In the genomic region with DNA sequence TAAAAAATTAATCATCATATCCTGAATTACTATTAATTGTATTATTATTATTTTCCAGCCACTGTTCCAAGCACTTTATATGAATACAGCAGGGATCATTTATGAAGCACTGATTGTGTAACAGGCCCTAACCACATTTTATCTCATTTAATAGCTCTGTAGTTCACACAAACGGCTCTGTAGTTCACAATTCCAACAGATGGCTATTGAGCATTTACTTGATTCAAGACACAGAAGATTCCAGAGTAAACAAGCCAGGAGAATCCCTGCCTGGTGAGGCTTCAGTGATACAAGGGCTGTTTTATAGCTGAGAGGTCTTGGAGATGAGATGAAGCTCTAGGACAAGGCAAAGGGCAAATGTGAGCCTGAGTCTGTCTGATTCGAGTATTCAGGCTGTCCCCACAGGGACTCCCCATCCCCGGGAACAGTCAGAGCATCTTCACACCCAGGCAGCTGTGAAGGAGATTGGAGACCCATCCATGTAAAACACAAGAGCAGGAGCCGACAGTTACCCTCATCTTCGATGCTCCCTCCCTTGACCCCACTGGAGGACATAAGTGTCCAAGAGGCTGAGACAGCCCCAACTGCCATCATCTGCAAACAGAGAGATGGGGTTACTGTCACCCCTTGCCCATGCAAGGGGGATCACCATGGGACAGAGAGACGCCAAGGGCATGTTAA, we compare ENCODE assay signal across 11 cellular contexts.
"Had no signal": no experiment of that assay in that cellular context is flagged by ENCODE, and none has a peak within 500 bp of the region (broad histone marks: within the 10 kb centered on the region; RNA-seq: fewer than 3 reads in every experiment).

No MANE protein-coding gene starts in this region.

- DNase-seq: activated CD4-positive, alpha-beta T cell treated with anti-CD3 and anti-CD28 coated beads, Interleukin-2, amount 50 U/mL, for 1 hour; anterior cingulate cortex; effector memory CD4-positive, alpha-beta T cell; mesendoderm; nephron progenitor cell; pancreas had no signal

- H3K4me1 ChIP-seq: pancreas had no signal

- FAIRE-seq: colon, islet of Langerhans, pancreas had no signal

- H3K36me3 ChIP-seq: cardiac muscle cell, pancreas had no signal

- H3K4me3 ChIP-seq: cardiac muscle cell, pancreas, skin epidermis had no signal

- H3K27ac ChIP-seq: cardiac muscle cell, epithelial cell of prostate, pancreas, skin epidermis had no signal

- H3K27me3 ChIP-seq: cardiac muscle cell, pancreas had no signal

- H3K9me3 ChIP-seq: pancreas had no signal

- ATAC-seq: pancreas had no signal
